ENCODE assay signal across 1 cellular context in genomic region chr7:96800824-96801223, GRCh38.
TF ChIP-seq lines count a peak whose summit lies in the region.

No MANE protein-coding gene starts in this region.

TF ChIP-seq in SK-N-SH, 30 proteins besides CTCF, POLR2A, EP300 and RAD21 (continued from another document):
- TF ChIP-seq POLR2AphosphoS5 (IDR thresholded peaks at IDR 0.05; ENCODE audit: low read depth, low read length), result no peak
- TF ChIP-seq RCOR1 (IDR thresholded peaks at IDR 0.05; ENCODE audit: low read length), result peak; percentile 53; the same call in 1 of the 2 replicates
- TF ChIP-seq GATA2 (CRISPR knock-in tag; IDR thresholded peaks at IDR 0.05), result peak; percentile 64; the same call in 1 of the 2 replicates
- no peak for TF ChIP-seq MAX (IDR thresholded peaks at IDR 0.05; ENCODE audit: low read depth)
- no peak for TF ChIP-seq JUND (IDR thresholded peaks at IDR 0.05)
- TF ChIP-seq GABPA (IDR thresholded peaks at IDR 0.05; ENCODE audit: low read depth), result no peak
- no peak for TF ChIP-seq TEAD4 (IDR thresholded peaks at IDR 0.05; ENCODE audit: borderline replicate concordance, insufficient read depth)
- no peak for TF ChIP-seq USF2 (IDR thresholded peaks at IDR 0.05; ENCODE audit: borderline replicate concordance, low read depth, low read length)
- no peak for TF ChIP-seq MEF2A (IDR thresholded peaks at IDR 0.05; ENCODE audit: borderline replicate concordance, low read depth)
TF ChIP-seq in SK-N-SH: peak in this region for 2.
